21 cellular contexts compared by ENCODE assay signal in the genomic region with DNA sequence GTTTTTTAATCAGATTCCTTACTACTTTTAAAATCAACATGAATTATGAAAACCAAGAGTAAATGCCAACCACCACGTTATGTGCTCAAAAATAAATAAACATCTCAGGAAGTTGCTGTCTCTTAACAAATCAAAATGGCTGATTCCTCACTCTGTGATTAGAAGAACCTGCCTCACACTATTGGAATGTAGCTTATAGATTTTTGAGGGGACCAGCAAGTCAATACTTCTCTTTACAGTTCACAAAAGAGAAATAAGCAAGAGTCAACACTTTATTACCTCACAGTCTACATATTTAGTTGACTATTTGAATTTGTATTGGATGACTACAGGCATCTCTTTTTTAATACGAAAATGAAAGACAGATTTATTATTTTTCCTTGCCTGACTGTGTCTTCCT.
DNase-seq lines count a peak whose midpoint lies in the region; ATAC-seq, FAIRE-seq and TF ChIP-seq lines count a peak whose summit lies in the region.
"Had no signal": no experiment of that assay in that cellular context is flagged by ENCODE, and none has a peak within 500 bp of the region (broad histone marks: within the 10 kb centered on the region; RNA-seq: fewer than 3 reads in every experiment).

No MANE protein-coding gene starts in this region.

- H3K36me3 Mint-ChIP-seq in osteocyte (ENCODE audit: unreplicated experiment), result peaks cover 2% of the 10 kb centered on the region
- H3K36me3 Mint-ChIP-seq: CD14-positive monocyte had no signal

- no peak for TF ChIP-seq EP300 in A549 (IDR thresholded peaks at IDR 0.05)

- ATAC-seq in A549, result peak in 1 of 2 experiments; percentile 22; a peak in 1 of 6 replicates
- ATAC-seq in body of pancreas, result peak; percentile 15
- no peak for ATAC-seq in HG03378 (IDR thresholded peaks at IDR 0.05; ENCODE audit: unreplicated experiment)

- H2AFZ ChIP-seq in OCI-LY3 (ENCODE audit: low read depth, low read length), result 0 out of 2 replicates have a peak overlapping the region, but pooled peaks have one; percentile 60
- H2AFZ ChIP-seq: GM23248 had no signal

- no peaks in the 10 kb centered on the region for H3K79me2 ChIP-seq in OCI-LY3 (ENCODE audit: low read length)

- TF ChIP-seq POLR2A in A549 (IDR thresholded peaks at IDR 0.05; ENCODE audit: low read length), result no peak
- no peak for TF ChIP-seq POLR2A in body of pancreas (IDR thresholded peaks at IDR 0.05)
- no peak for TF ChIP-seq POLR2A in thyroid gland (IDR thresholded peaks at IDR 0.05)

- WGBS in A549 (ENCODE audit: missing lambda C conversion rate), result 6% methylated on average over 2 of the region's 2 CpGs
- 29 to 40% methylated on average over 2 of the region's 2 CpGs for WGBS in body of pancreas, 2 donors
- WGBS in thyroid gland, 2 donors, result 74 to 78% methylated on average over 2 of the region's 2 CpGs

- H3K9me3 ChIP-seq in A549 (no peaks in the 10 kb centered on the region), OCI-LY3 (ENCODE audit: insufficient read depth, low read length) (no peaks in the 10 kb centered on the region), body of pancreas (no peaks in the 10 kb centered on the region), thyroid gland (no peaks in the 10 kb centered on the region)
- H3K9me3 ChIP-seq: MG63, SK-N-SH had no signal

- no peak for TF ChIP-seq RAD21 in A549 (conservative IDR thresholded peaks at IDR 0.05 in 1 of 2, IDR thresholded peaks at IDR 0.05 in 1 of 2)

- peaks cover 34% of the 10 kb centered on the region for H3K4me1 Mint-ChIP-seq in osteocyte (ENCODE audit: unreplicated experiment)
- H3K4me1 Mint-ChIP-seq: B cell, CD14-positive monocyte had no signal

- no peaks in the 10 kb centered on the region for H3K27me3 Mint-ChIP-seq in osteocyte (ENCODE audit: unreplicated experiment)
- H3K27me3 Mint-ChIP-seq: B cell had no signal

- no peaks in the 10 kb centered on the region for H4K20me1 ChIP-seq in OCI-LY3 (ENCODE audit: insufficient read depth, low read length)

- POLR2A ChIA-PET in A549 (lab: Yijun Ruan, JAX), result no interaction called here

- TF ChIP-seq CTCF in A549 (IDR thresholded peaks at IDR 0.05) (no peak), OCI-LY3 (IDR thresholded peaks at IDR 0.05; ENCODE audit: low read depth, low read length) (no peak), body of pancreas (IDR thresholded peaks at IDR 0.05) (no peak), osteocyte (IDR thresholded peaks at IDR 0.05) (no peak), thyroid gland (IDR thresholded peaks at IDR 0.05) (no peak)

- H3K9me3 Mint-ChIP-seq in osteocyte (ENCODE audit: unreplicated experiment), result peaks cover 9% of the 10 kb centered on the region

- H3K27me3 ChIP-seq in OCI-LY3 (ENCODE audit: low read depth, low read length) (no peaks in the 10 kb centered on the region), body of pancreas (no peaks in the 10 kb centered on the region), thyroid gland (no peaks in the 10 kb centered on the region)
- H3K27me3 ChIP-seq: MG63 had no signal

- H3K4me2 ChIP-seq in A549 (peak overlapping the region; percentile 54), OCI-LY3 (ENCODE audit: low read length) (no peak overlapping the region)
- H3K4me2 ChIP-seq: SK-N-SH had no signal

- DNase-seq in A549 (ENCODE audit: low read depth in 1 of 2, low spot score in 1 of 2) (no peak), body of pancreas (no peak), osteocyte (ENCODE audit: extremely low spot score, unreplicated experiment) (no peak), CD1c-positive myeloid dendritic cell (ENCODE audit: extremely low spot score) (no peak), thyroid gland (no peak), NCI-H510A (lab: John Stamatoyannopoulos, UW) (no peak)
- DNase-seq: DMS79, GM23248, Karpas-422, NCI-H2081 treated with DMSO at 0.1 percent for 48 hours, NCI-H2171 treated with DMSO at 0.1 percent for 48 hours, NCI-H526, OCI-M1, Right ventricle myocardium superior, SK-N-SH had no signal

- no peaks in the 10 kb centered on the region for H3K36me3 ChIP-seq in OCI-LY3 (replicated peaks; ENCODE audit: low read depth, low read length)
- no peaks in the 10 kb centered on the region for H3K36me3 ChIP-seq in body of pancreas (replicated peaks in 1 of 2; ENCODE audit: insufficient read depth in 1 of 2, low read depth in 2 of 2)
- H3K36me3 ChIP-seq in thyroid gland, result no peaks in the 10 kb centered on the region
- H3K36me3 ChIP-seq: MG63 had no signal

- no peak overlapping the region for H3K4me3 Mint-ChIP-seq in osteocyte (ENCODE audit: unreplicated experiment)
- H3K4me3 Mint-ChIP-seq: B cell, CD14-positive monocyte had no signal

- H3K27ac ChIP-seq in A549 (peak overlapping the region; percentile 61 to 67), OCI-LY3 (ENCODE audit: low read length) (no peak overlapping the region), body of pancreas (no peak overlapping the region), thyroid gland (no peak overlapping the region)
- H3K27ac ChIP-seq: GM23248 had no signal

- FAIRE-seq in A549 (lab: Jason Lieb, UNC), result no peak
- FAIRE-seq: A204.1 had no signal

- H3K9ac ChIP-seq in OCI-LY3 (ENCODE audit: low read length), result no peak overlapping the region
- H3K9ac ChIP-seq: GM23248, SK-N-SH had no signal

- intact Hi-C loops in body of pancreas (cut with DNase I), result no loop called here
- intact Hi-C loops in thyroid gland (cut with DNase I), result loop anchor here (5.0 kb wide), 1 partner anchor 1170 kb away; no protein-coding TSS in a partner anchor

- H3K4me3 ChIP-seq in A549 (no peak overlapping the region), OCI-LY3 (ENCODE audit: low read length) (no peak overlapping the region), body of pancreas (no peak overlapping the region), thyroid gland (replicated peaks in 1 of 3) (no peak overlapping the region)
- H3K4me3 ChIP-seq: GM23248, MG63 had no signal

- CTCF ChIA-PET in A549 (lab: Yijun Ruan, JAX), result no interaction called here

- H3K4me1 ChIP-seq in A549 (peaks cover 15% of the 10 kb centered on the region; the same call in 1 of the 3 replicates), OCI-LY3 (ENCODE audit: low read length) (peaks cover 7% of the 10 kb centered on the region), body of pancreas (peaks cover 19% of the 10 kb centered on the region), thyroid gland (no peaks in the 10 kb centered on the region)

- peak overlapping the region; percentile 27 for H3K27ac Mint-ChIP-seq in osteocyte (ENCODE audit: unreplicated experiment)
- H3K27ac Mint-ChIP-seq: B cell, CD14-positive monocyte had no signal

TF ChIP-seq in A549, 52 proteins besides CTCF, POLR2A, EP300 and RAD21:
- TF ChIP-seq FOSB (CRISPR knock-in tag; IDR thresholded peaks at IDR 0.05) (no peak), KDM5A (IDR thresholded peaks at IDR 0.05) (no peak), CBX8 (IDR thresholded peaks at IDR 0.05) (no peak), NR3C1 (IDR thresholded peaks at IDR 0.05) (no peak), FOXS1 (CRISPR knock-in tag; IDR thresholded peaks at IDR 0.05) (no peak), FOSL2 (IDR thresholded peaks at IDR 0.05) (no peak), FOSL2 (CRISPR knock-in tag; IDR thresholded peaks at IDR 0.05) (no peak), TP53 (CRISPR knock-in tag; IDR thresholded peaks at IDR 0.05) (no peak), HDAC2 (IDR thresholded peaks at IDR 0.05) (no peak), HOXA7 (CRISPR knock-in tag; IDR thresholded peaks at IDR 0.05) (no peak), CHD4 (IDR thresholded peaks at IDR 0.05; ENCODE audit: borderline replicate concordance) (no peak), JUN (IDR thresholded peaks at IDR 0.05) (no peak), SMC3 (IDR thresholded peaks at IDR 0.05) (no peak), SREBF2 (IDR thresholded peaks at IDR 0.05) (no peak), RCOR1 (IDR thresholded peaks at IDR 0.05; ENCODE audit: low read depth, low read length) (no peak)

Comparison
In these comparisons a context has a peak if more than half of its experiments do, and no peak if none do; other contexts are left out.
1. H3K27ac ChIP-seq: peak in A549 (2 of 2); none in OCI-LY3 (single experiment), body of pancreas (0 of 4) and thyroid gland (0 of 3).